Comparison of ENCODE assay signal across 2 cellular contexts in the genomic region with DNA sequence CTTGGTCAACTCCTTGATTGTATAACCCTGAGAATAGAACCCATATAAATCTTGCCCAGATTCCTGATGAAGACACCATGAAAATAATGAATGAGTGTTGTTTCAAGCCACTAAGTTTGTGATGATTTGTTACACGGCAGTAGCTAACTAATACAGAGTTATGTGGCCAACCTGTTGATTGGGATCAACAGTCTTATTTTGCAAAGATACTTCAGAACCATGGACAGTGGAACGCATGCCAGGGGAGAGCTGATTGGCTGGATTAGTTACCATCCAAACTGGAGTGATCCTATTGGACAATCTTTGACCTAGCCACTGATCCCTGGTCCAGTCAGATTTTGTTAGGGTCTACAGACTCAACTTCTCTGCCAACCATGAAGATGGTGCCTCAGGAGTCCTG.
A peak's percentile ranks its signal among the peaks of the same experiment; 100 is the strongest.
TF ChIP-seq lines count a peak whose summit lies in the region.

No MANE protein-coding gene starts in this region.

TF ChIP-seq in SK-N-SH, 30 proteins besides CTCF, POLR2A, EP300 and RAD21 (continued from another document):
- TF ChIP-seq, protein P1, sequence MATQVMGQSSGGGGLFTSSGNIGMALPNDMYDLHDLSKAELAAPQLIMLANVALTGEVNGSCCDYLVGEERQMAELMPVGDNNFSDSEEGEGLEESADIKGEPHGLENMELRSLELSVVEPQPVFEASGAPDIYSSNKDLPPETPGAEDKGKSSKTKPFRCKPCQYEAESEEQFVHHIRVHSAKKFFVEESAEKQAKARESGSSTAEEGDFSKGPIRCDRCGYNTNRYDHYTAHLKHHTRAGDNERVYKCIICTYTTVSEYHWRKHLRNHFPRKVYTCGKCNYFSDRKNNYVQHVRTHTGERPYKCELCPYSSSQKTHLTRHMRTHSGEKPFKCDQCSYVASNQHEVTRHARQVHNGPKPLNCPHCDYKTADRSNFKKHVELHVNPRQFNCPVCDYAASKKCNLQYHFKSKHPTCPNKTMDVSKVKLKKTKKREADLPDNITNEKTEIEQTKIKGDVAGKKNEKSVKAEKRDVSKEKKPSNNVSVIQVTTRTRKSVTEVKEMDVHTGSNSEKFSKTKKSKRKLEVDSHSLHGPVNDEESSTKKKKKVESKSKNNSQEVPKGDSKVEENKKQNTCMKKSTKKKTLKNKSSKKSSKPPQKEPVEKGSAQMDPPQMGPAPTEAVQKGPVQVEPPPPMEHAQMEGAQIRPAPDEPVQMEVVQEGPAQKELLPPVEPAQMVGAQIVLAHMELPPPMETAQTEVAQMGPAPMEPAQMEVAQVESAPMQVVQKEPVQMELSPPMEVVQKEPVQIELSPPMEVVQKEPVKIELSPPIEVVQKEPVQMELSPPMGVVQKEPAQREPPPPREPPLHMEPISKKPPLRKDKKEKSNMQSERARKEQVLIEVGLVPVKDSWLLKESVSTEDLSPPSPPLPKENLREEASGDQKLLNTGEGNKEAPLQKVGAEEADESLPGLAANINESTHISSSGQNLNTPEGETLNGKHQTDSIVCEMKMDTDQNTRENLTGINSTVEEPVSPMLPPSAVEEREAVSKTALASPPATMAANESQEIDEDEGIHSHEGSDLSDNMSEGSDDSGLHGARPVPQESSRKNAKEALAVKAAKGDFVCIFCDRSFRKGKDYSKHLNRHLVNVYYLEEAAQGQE (IDR thresholded peaks at IDR 0.05; ENCODE audit: low read depth, low read length) = peak; percentile 95

TF ChIP-seq in SK-N-SH treated with all-trans-retinoic acid at 6 μM for 48 hours, 23 proteins besides CTCF, POLR2A, EP300 and RAD21 (continued from another document):
- TF ChIP-seq PATZ1 (CRISPR knock-in tag; IDR thresholded peaks at IDR 0.05; ENCODE audit: borderline replicate concordance) (no peak), ZC3H10 (CRISPR knock-in tag; IDR thresholded peaks at IDR 0.05) (no peak)
